Comparison of ENCODE assay signal across 8 cellular contexts in the genomic region with DNA sequence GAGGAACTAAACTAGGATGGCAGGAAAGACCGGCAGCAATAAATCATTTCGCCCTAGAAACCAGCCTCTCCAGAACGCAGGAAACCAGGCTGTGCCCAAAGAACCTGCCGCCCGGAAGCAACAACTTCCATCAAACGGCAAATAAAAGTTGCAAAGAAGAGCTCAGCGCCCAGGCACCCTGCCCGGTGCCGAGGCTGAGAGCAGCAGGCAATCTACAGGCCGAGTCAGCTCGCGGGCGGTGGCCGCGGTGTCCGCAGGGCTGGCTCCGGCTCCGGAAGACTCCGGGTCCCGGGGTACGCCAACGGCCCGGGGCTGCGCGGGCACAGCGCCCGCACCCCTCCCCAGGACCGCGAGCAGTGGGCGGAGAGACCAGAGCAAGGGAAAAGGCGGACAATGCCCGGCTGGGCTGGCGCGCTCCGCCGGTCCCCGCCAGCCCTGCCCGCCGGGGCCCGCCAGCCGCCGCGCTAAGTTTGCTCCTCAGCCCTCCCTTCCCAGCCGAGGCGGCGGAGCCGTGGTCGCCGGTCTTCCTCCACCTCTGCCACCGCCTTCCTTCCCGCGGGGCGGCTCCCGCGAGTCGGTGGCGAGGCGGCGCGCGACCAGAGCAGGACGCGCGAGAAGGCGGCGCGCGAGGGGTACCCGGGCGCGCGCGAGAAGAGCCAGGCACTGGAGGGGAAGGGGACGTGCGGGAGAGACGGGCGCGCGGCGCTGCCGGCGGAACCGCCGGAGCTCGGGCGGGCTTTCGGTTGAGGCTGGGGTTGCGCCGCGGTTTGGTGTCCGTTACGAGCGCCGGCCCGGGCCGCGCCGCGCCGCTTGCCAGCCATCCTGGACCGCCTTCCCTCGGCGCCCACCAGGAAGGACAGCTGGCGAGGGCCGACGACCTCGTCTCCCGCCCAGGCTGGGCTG. TPM values are rescaled to one million over a fixed set of nuclear protein-coding genes. Genes with fewer than 3 reads are reported as not detected.
DNase-seq lines count a peak whose midpoint lies in the region; ATAC-seq, FAIRE-seq and TF ChIP-seq lines count a peak whose summit lies in the region.

No MANE protein-coding gene starts in this region.

- TF ChIP-seq CTCF in 22Rv1 (IDR thresholded peaks at IDR 0.05): peak; percentile 37
- TF ChIP-seq CTCF in H1 (IDR thresholded peaks at IDR 0.05; ENCODE audit: control extremely low read depth in 1 of 3, insufficient read depth in 1 of 3, low read depth in 1 of 3, low read length in 3 of 3): no peak

- H3K4ac ChIP-seq in H1 (replicated peaks; ENCODE audit: insufficient read length, low read depth, low read length): no peak overlapping the region

- H3K79me2 ChIP-seq in H1 (ENCODE audit: control insufficient read depth in 1 of 2, insufficient read depth in 2 of 2, low read length in 2 of 2): peaks cover 4 to 48% of the 10 kb centered on the region in 2 experiments

- POLR2A ChIA-PET in H1 (lab: Charles Lee; ENCODE audit: partially characterized antibody): interaction anchor here (0.6 to 1.7 kb wide), 12 partner anchors 9 to 65 kb away, joined by 3 to 6 read pairs (median 4); a partner anchor contains a TSS

- H3K4me1 ChIP-seq in H1 (replicated peaks in 1 of 4; ENCODE audit: control insufficient read depth in 3 of 4, insufficient read depth in 4 of 4, low read length in 3 of 4): peaks cover 0 to 8% (median 2%) of the 10 kb centered on the region in 4 experiments; a peak in 4 of 7 replicates

- ATAC-seq in HG02840 (IDR thresholded peaks at IDR 0.05; ENCODE audit: low FRiP score, unreplicated experiment): peak; percentile 34

- no peak overlapping the region for H2BK15ac ChIP-seq in H1 (ENCODE audit: low read length)

- peaks cover 4 to 5% of the 10 kb centered on the region in 2 experiments for H4K20me1 ChIP-seq in H1 (replicated peaks in 1 of 2; ENCODE audit: control insufficient read depth in 1 of 2, insufficient read depth in 2 of 2, low read length in 2 of 2)

- 1% methylated on average over 71 of the region's 108 CpGs; no CpG with 5 or more reads in 1 of the 2 experiments for WGBS in H1 (ENCODE audit: extremely low coverage in 1 of 2, insufficient coverage in 1 of 2, insufficient read length in 1 of 2, insufficient replicate concordance in 2 of 2, low coverage in 1 of 2, low lambda C conversion rate in 2 of 2, missing lambda C conversion rate in 1 of 2), 2 experiments

- no peaks in the 10 kb centered on the region for H3K36me3 ChIP-seq in H1 (ENCODE audit: control insufficient read depth in 2 of 4, insufficient read depth in 4 of 4, low read length in 3 of 4)

- no peak overlapping the region for H3K23ac ChIP-seq in H1 (ENCODE audit: insufficient read length)

- TF ChIP-seq RAD21 in H1 (IDR thresholded peaks at IDR 0.05 in 1 of 2, conservative IDR thresholded peaks at IDR 0.05 in 1 of 2; ENCODE audit: low read depth in 2 of 2, low read length in 2 of 2): peak in 1 of 2 experiments; percentile 0; a peak in 1 of 4 replicates

- H2AK5ac ChIP-seq in H1 (ENCODE audit: low read depth, low read length): no peak overlapping the region

- H3K79me1 ChIP-seq in H1 (ENCODE audit: low read depth, low read length): peaks cover 3% of the 10 kb centered on the region; the same call in 1 of the 2 replicates

- TF ChIP-seq POLR2A in GM12892 (IDR thresholded peaks at IDR 0.05; ENCODE audit: low read depth, low read length): peak; percentile 57; the same call in 1 of the 2 replicates
- TF ChIP-seq POLR2A in H1 (IDR thresholded peaks at IDR 0.05; ENCODE audit: control extremely low read depth in 1 of 2, low read depth in 2 of 2, low read length in 2 of 2): peak in 1 of 2 experiments; percentile 69; a peak in 1 of 3 replicates

- peak; percentile 81 for FAIRE-seq in GM12892 (lab: Jason Lieb, UNC)
- FAIRE-seq in H1 (lab: Jason Lieb, UNC): no peak

- H3K23me2 ChIP-seq in H1 (ENCODE audit: low read depth, low read length): peaks cover 6% of the 10 kb centered on the region

- H3K4me3 ChIP-seq in H1 (ENCODE audit: extremely low read depth in 1 of 4, insufficient read depth in 2 of 4, low read depth in 3 of 4, low read length in 4 of 4): peak overlapping the region; percentile 82 to 92 (median 84)

- peak overlapping the region; percentile 77 to 92 (median 78) for H3K9ac ChIP-seq in H1 (replicated peaks in 1 of 4; ENCODE audit: extremely low read depth in 1 of 4, low read depth in 3 of 4, low read length in 3 of 4)

- no peak overlapping the region for H2BK12ac ChIP-seq in H1 (ENCODE audit: low read depth, low read length)

- peak; percentile 51 for DNase-seq in GM12892 (ENCODE audit: insufficient read length)
- peak; percentile 20 for DNase-seq in NCI-H2171 (lab: John Stamatoyannopoulos, UW)
- peak; percentile 31 to 34 for DNase-seq in activated CD8-positive, alpha-beta memory T cell treated with anti-CD3 and anti-CD28 coated beads for 4 hours (ENCODE audit: low read depth in 2 of 2)
- peak in 1 of 2 experiments; percentile 80 for DNase-seq in H1 (ENCODE audit: low read depth in 1 of 2, low spot score in 2 of 2)
- DNase-seq in mesenteric fat pad (ENCODE audit: low spot score): peak; percentile 92
- DNase-seq in stimulated activated CD8-positive, alpha-beta memory T cell treated with anti-CD3 and anti-CD28 coated beads, Interleukin-15, amount 100 ng/mL, for 24 hours (ENCODE audit: low read depth): peak; percentile 30

- H3K9me3 ChIP-seq in H1 (ENCODE audit: insufficient read depth in 2 of 2, low read depth in 1 of 2, low read length in 1 of 2): no peaks in the 10 kb centered on the region

- peak overlapping the region; percentile 24; the same call in 1 of the 2 replicates for H3K18ac ChIP-seq in H1 (ENCODE audit: extremely low read depth, low read length)

- H3K27ac ChIP-seq in 22Rv1 (peak overlapping the region; percentile 98), H1 (ENCODE audit: low read depth, low read length) (peak overlapping the region; percentile 67; the same call in 1 of the 2 replicates)

- no peaks in the 10 kb centered on the region for H3K27me3 ChIP-seq in H1 (replicated peaks in 1 of 4; ENCODE audit: control insufficient read depth in 3 of 4, extremely low read depth in 1 of 4, insufficient read depth in 3 of 4, low read length in 3 of 4)

- H4K8ac ChIP-seq in H1 (ENCODE audit: extremely low read depth, insufficient read depth, low read length): peak overlapping the region; percentile 79

- TF ChIP-seq EP300 in H1 (IDR thresholded peaks at IDR 0.05; ENCODE audit: borderline replicate concordance in 1 of 2, low read depth in 2 of 2, low read length in 2 of 2): no peak

- H2BK5ac ChIP-seq in H1 (ENCODE audit: low read depth, low read length): peak overlapping the region; percentile 57

- H4K5ac ChIP-seq in H1 (ENCODE audit: insufficient read length, low read depth, low read length): peak overlapping the region; percentile 73

- H2BK120ac ChIP-seq in H1 (replicated peaks; ENCODE audit: low read depth, low read length): no peak overlapping the region

- peak overlapping the region; percentile 14; the same call in 1 of the 2 replicates for H2AFZ ChIP-seq in H1 (ENCODE audit: low read length)

- CTCF ChIA-PET in H1 (lab: Charles Lee; ENCODE audit: partially characterized antibody): interaction anchor here (0.9 to 1.7 kb wide), 3 partner anchors 12 to 125 kb away, joined by 3 to 7 read pairs (median 3); no protein-coding TSS in a partner anchor

- H3K14ac ChIP-seq in H1 (ENCODE audit: insufficient read length): no peak overlapping the region

- peak overlapping the region; percentile 71 to 73 for H3K4me2 ChIP-seq in H1 (ENCODE audit: insufficient read depth in 1 of 2, low read depth in 2 of 2, low read length in 2 of 2)

- H3K56ac ChIP-seq in H1 (replicated peaks; ENCODE audit: insufficient read length, low read depth, low read length): peak overlapping the region; percentile 65

- no peak overlapping the region for H4K91ac ChIP-seq in H1 (replicated peaks; ENCODE audit: insufficient read length, low read length)

- no peak overlapping the region for H2BK20ac ChIP-seq in H1 (ENCODE audit: low read length)

TF ChIP-seq in H1, 55 proteins besides CTCF, POLR2A, EP300 and RAD21 (continues in another document):
- TF ChIP-seq CTBP2 (IDR thresholded peaks at IDR 0.05; ENCODE audit: borderline replicate concordance, insufficient read depth, insufficient read length, low read length) (no peak), CBX5 (IDR thresholded peaks at IDR 0.05; ENCODE audit: low read depth, low read length) (no peak), JUN (IDR thresholded peaks at IDR 0.05; ENCODE audit: low read depth, low read length) (no peak), KDM4A (IDR thresholded peaks at IDR 0.05; ENCODE audit: low read depth, low read length, severe bottlenecking) (peak; percentile 83), ASH2L (IDR thresholded peaks at IDR 0.05; ENCODE audit: low read length) (peak; percentile 55)
- TF ChIP-seq, protein P1, sequence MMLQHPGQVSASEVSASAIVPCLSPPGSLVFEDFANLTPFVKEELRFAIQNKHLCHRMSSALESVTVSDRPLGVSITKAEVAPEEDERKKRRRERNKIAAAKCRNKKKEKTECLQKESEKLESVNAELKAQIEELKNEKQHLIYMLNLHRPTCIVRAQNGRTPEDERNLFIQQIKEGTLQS (IDR thresholded peaks at IDR 0.05; ENCODE audit: insufficient read depth, low read depth, low read length): no peak

RNA-seq across cellular contexts. Expression of a gene that starts 0.7 kb away (rescaled TPM):
- 18.9 TPM for polyA plus RNA-seq in GM12892 (2012; ENCODE audit: missing spikeins)
- 36.5 and 36.8 TPM in 2 replicates for total RNA-seq in H1 (2021; fragmentation: NEBNext Ultra II Directional; extraction: Animal tissue kit (Norgen Biotek cat#: 25700))
- 5.7 and 8.0 TPM in 2 replicates for polyA plus RNA-seq in H1 (2011; rRNA removed)
- 9.6 TPM for polyA plus RNA-seq in H1 (2011; cell fraction: cytosol; rRNA removed)
- 20.9 TPM for polyA plus RNA-seq in H1 (2011; cell fraction: nucleus; rRNA removed)
- polyA plus RNA-seq in H1 (2012, experiment 1 of 2): 10.5 to 15.9 TPM (median 13.5 TPM) in 4 replicates
- polyA plus RNA-seq in H1 (2012, experiment 2 of 2): 0.49 TPM
- polyA plus RNA-seq in H1 (2013, experiment 1 of 2): 10.3 TPM
- 9.1 TPM for polyA plus RNA-seq in H1 (2013, experiment 2 of 2)
- polyA minus RNA-seq in H1 (2011; rRNA and poly(A)+ RNA removed): 63.8 and 77.1 TPM in 2 replicates
- polyA minus RNA-seq in H1 (2011; cell fraction: cytosol; rRNA and poly(A)+ RNA removed): 36.2 TPM
- 179 TPM for polyA minus RNA-seq in H1 (2011; cell fraction: nucleus; rRNA and poly(A)+ RNA removed)
- 53.0 TPM for total RNA-seq in mesenteric fat pad

RNA-seq across cellular contexts. Expression of a gene that starts 51.5 kb away (rescaled TPM):
- 121 TPM for polyA plus RNA-seq in GM12892 (2012; ENCODE audit: missing spikeins)
- total RNA-seq in H1 (2021; fragmentation: NEBNext Ultra II Directional; extraction: Animal tissue kit (Norgen Biotek cat#: 25700)): 156 and 163 TPM in 2 replicates
- 54.7 and 79.9 TPM in 2 replicates for polyA plus RNA-seq in H1 (2011; rRNA removed)
- 113 TPM for polyA plus RNA-seq in H1 (2011; cell fraction: cytosol; rRNA removed)
- polyA plus RNA-seq in H1 (2011; cell fraction: nucleus; rRNA removed): 67.8 TPM
- 110 to 176 TPM (median 124 TPM) in 4 replicates for polyA plus RNA-seq in H1 (2012, experiment 1 of 2)
- 55.6 TPM for polyA plus RNA-seq in H1 (2012, experiment 2 of 2)
- 225 TPM for polyA plus RNA-seq in H1 (2013, experiment 1 of 2)
- 277 TPM for polyA plus RNA-seq in H1 (2013, experiment 2 of 2)
- polyA minus RNA-seq in H1 (2011; rRNA and poly(A)+ RNA removed): 64.4 and 74.3 TPM in 2 replicates
- polyA minus RNA-seq in H1 (2011; cell fraction: cytosol; rRNA and poly(A)+ RNA removed): 60.3 TPM
- polyA minus RNA-seq in H1 (2011; cell fraction: nucleus; rRNA and poly(A)+ RNA removed): 126 TPM
- 96.7 TPM for total RNA-seq in mesenteric fat pad
